ENCODE assay signal across 8 cellular contexts in the genomic region with DNA sequence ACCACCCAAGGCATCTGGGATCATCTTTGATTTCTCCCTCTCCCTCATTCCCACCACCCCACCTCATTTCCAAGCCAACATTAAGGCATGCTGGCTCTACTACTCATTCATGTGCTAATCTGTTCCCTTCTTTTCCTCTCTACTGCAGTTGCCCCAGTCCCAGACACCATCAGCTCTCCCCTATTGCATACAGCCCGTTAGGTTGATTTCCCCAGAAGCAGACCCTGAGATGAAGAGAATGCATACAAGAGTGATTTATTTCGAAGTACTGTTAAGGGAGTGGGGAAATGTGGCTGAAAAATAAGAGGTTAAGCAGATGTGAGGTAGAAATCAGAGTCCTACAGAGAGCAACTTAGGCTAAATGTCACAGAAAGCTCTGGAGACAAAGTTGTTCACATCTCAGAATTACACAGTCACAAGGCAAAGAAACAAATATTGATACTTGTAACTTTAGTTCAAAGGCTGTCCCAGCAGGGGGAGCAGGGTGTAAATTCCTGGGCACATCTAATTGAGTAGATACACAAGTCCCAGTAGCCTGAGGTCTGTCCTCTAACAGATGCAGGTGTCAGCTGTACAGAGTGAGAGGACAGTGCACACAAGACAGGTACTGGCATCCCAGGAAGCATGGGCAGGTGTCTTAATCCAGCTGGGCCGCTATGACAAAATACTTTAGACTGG. TPM values are rescaled to one million over a fixed set of nuclear protein-coding genes. Genes with fewer than 3 reads are reported as not detected.
DNase-seq lines count a peak whose midpoint lies in the region; ATAC-seq and TF ChIP-seq lines count a peak whose summit lies in the region.

No MANE protein-coding gene starts in this region.

- no peaks in the 10 kb centered on the region for H3K9me2 ChIP-seq in GM23338 (ENCODE audit: insufficient read depth)

- CTCF ChIA-PET in Calu3 (lab: Charles Lee): interaction anchor here (2.1 kb wide), 1 partner anchor 641 kb away, joined by 7 read pairs; no protein-coding TSS in a partner anchor

- TF ChIP-seq CTCF in Calu3 (IDR thresholded peaks at IDR 0.05; ENCODE audit: unreplicated experiment) (peak; percentile 34), GM23338 (conservative IDR thresholded peaks at IDR 0.05; ENCODE audit: low read depth in 2 of 2) (peak; percentile 37 to 46; a peak in 3 of 4 replicates), omental fat pad (IDR thresholded peaks at IDR 0.05) (no peak)

- no peak overlapping the region for H3K4me3 Mint-ChIP-seq in Calu3 (ENCODE audit: low read depth, unreplicated experiment)
- H3K4me3 Mint-ChIP-seq in GM23338: no peak overlapping the region

- peak overlapping the region; percentile 73 for H2AFZ ChIP-seq in GM23338

- H3K36me3 Mint-ChIP-seq in Calu3 (ENCODE audit: insufficient read depth, unreplicated experiment) (peaks cover 5% of the 10 kb centered on the region), GM23338 (ENCODE audit: low read depth) (no peaks in the 10 kb centered on the region; the same call in 2 of the 3 replicates)

- peaks cover 9% of the 10 kb centered on the region; the same call in 1 of the 2 replicates for H3K4me1 ChIP-seq in GM23338 (ENCODE audit: insufficient read depth)

- DNase-seq in Calu3: peak; percentile 52
- peak; percentile 53 for DNase-seq in GM23338 (ENCODE audit: low spot score)
- peak; percentile 47 for DNase-seq in OCI-M1 (lab: John Stamatoyannopoulos, UW)
- peak; percentile 9 for DNase-seq in fibroblast of peridontal ligament (ENCODE audit: extremely low read depth)
- no peak for DNase-seq in NCI-H2029 treated with DMSO at 0.1 percent for 48 hours (lab: John Stamatoyannopoulos, UW)
- DNase-seq in omental fat pad (ENCODE audit: low spot score): no peak

- H3K4me1 Mint-ChIP-seq in Calu3 (ENCODE audit: low read depth, unreplicated experiment): no peaks in the 10 kb centered on the region
- H3K4me1 Mint-ChIP-seq in GM23338: peaks cover 7% of the 10 kb centered on the region; the same call in 2 of the 3 replicates

- H3F3A ChIP-seq in GM23338 (replicated peaks; ENCODE audit: low read depth): no peaks in the 10 kb centered on the region

- peaks cover 4% of the 10 kb centered on the region for H3K9me3 Mint-ChIP-seq in Calu3 (ENCODE audit: low read depth, unreplicated experiment)
- H3K9me3 Mint-ChIP-seq in GM23338: no peaks in the 10 kb centered on the region

- H3K4me3 ChIP-seq in GM23338: no peak overlapping the region

- no peaks in the 10 kb centered on the region for H3K27me3 ChIP-seq in GM23338 (ENCODE audit: insufficient read depth)

- no peaks in the 10 kb centered on the region for H4K20me1 ChIP-seq in GM23338 (replicated peaks; ENCODE audit: insufficient read depth)

- no peak overlapping the region for H3K27ac ChIP-seq in GM23338 (ENCODE audit: low read depth)

- ATAC-seq in GM23338: no peak
- no peak for ATAC-seq in GM19324 (IDR thresholded peaks at IDR 0.05; ENCODE audit: low FRiP score, unreplicated experiment)
- no peak for ATAC-seq in omental fat pad (ENCODE audit: low FRiP score)
- ATAC-seq in GM21717 (IDR thresholded peaks at IDR 0.05; ENCODE audit: unreplicated experiment): no peak

- H3K79me2 ChIP-seq in GM23338 (replicated peaks; ENCODE audit: insufficient read depth): no peaks in the 10 kb centered on the region

- no peak overlapping the region for H3K4me2 ChIP-seq in GM23338

- BruUV-seq in Calu3 (replicated peaks; lab: Mats Ljungman, UMichigan): no TSS peak

- H3K27me3 Mint-ChIP-seq in Calu3 (ENCODE audit: unreplicated experiment) (no peaks in the 10 kb centered on the region), GM23338 (ENCODE audit: insufficient read depth, low read depth, poor library complexity) (no peaks in the 10 kb centered on the region)

- no peaks in the 10 kb centered on the region for H3K36me3 ChIP-seq in GM23338 (ENCODE audit: insufficient read depth)

- no peak overlapping the region for H3K27ac Mint-ChIP-seq in Calu3 (ENCODE audit: unreplicated experiment)
- H3K27ac Mint-ChIP-seq in GM23338: no peak overlapping the region

- intact Hi-C loops in Calu3 (cut with micrococcal nuclease; ENCODE audit: unreplicated experiment): loop anchor here (1.0 kb wide), 1 partner anchor 641 kb away; no protein-coding TSS in a partner anchor

TF ChIP-seq in GM23338, 12 proteins besides CTCF, POLR2A, EP300 and RAD21:
- TF ChIP-seq ZNF114 (CRISPR knock-in tag; IDR thresholded peaks at IDR 0.05) (no peak), ZNF331 (CRISPR knock-in tag; IDR thresholded peaks at IDR 0.05; ENCODE audit: low read depth) (no peak), CREB1 (CRISPR knock-in tag; IDR thresholded peaks at IDR 0.05; ENCODE audit: low read depth) (no peak)

RNA-seq across cellular contexts. Expression of gene AKR1D1, which starts 20.9 kb away (rescaled TPM):
- not detected in 2 replicates for total RNA-seq in Calu3 (2022)
- 0.14 TPM in 1 of 2 replicates, not detected in the other for total RNA-seq in GM23338 (2014; rRNA removed; shearing (Covaris generic))
- not detected in 2 replicates for polyA plus RNA-seq in GM23338 (2016; fragmentation: Nextera tagmentation; extraction: Ambion mirVana)
- total RNA-seq in omental fat pad: not detected

Comparison
In these comparisons a context has a peak if more than half of its experiments do, and no peak if none do; other contexts are left out.
1. DNase-seq: peak in Calu3 (single experiment), GM23338 (single experiment), OCI-M1 (single experiment) and fibroblast of peridontal ligament (single experiment); none in NCI-H2029 treated with DMSO at 0.1 percent for 48 hours (single experiment) and omental fat pad (single experiment).
2. CTCF ChIP-seq: peak in Calu3 (single experiment) and GM23338 (2 of 2); none in omental fat pad (0 of 3).